ENCODE assay signal across 1 cellular context in genomic region chr5:135398855-135399837, GRCh38.
TF ChIP-seq lines count a peak whose summit lies in the region.

TSS of gene MACROH2A1 (minus strand) at chr5:135399231. CDS start at chr5:135389093, 10,138 bp downstream.

TF ChIP-seq in K562, 482 proteins besides CTCF, POLR2A, EP300 and RAD21 (continued from another document and continues in another):
- peak; percentile 58; the same call in 1 of the 2 replicates for TF ChIP-seq MGA (IDR thresholded peaks at IDR 0.05)
- TF ChIP-seq MXI1 (IDR thresholded peaks at IDR 0.05; ENCODE audit: low read depth, low read length) = no peak
- TF ChIP-seq WHSC1 (IDR thresholded peaks at IDR 0.05; ENCODE audit: low read length) = no peak
- TF ChIP-seq NFIX (CRISPR knock-in tag; IDR thresholded peaks at IDR 0.05; ENCODE audit: low read depth) = no peak
- TF ChIP-seq ZNF431 (CRISPR knock-in tag; IDR thresholded peaks at IDR 0.05) = no peak
- no peak for TF ChIP-seq MXD1 (CRISPR knock-in tag; IDR thresholded peaks at IDR 0.05; ENCODE audit: borderline replicate concordance, poor library complexity, severe bottlenecking)
- peak; percentile 92 for TF ChIP-seq TAF1 (IDR thresholded peaks at IDR 0.05; ENCODE audit: control insufficient read depth, extremely low read depth, insufficient read depth, low read length, severe bottlenecking)
- no peak for TF ChIP-seq ZNF316 (IDR thresholded peaks at IDR 0.05)
- no peak; the same call in 1 of the 2 replicates for TF ChIP-seq NFE2 (IDR thresholded peaks at IDR 0.05; ENCODE audit: low read depth)
- TF ChIP-seq ATF4 (CRISPR knock-in tag; IDR thresholded peaks at IDR 0.05) = no peak
- no peak for TF ChIP-seq SREBF2 (CRISPR knock-in tag; IDR thresholded peaks at IDR 0.05)
- TF ChIP-seq MYNN (IDR thresholded peaks at IDR 0.05) = no peak
- no peak for TF ChIP-seq MYNN (CRISPR knock-in tag; IDR thresholded peaks at IDR 0.05)
- no peak for TF ChIP-seq ID3 (CRISPR knock-in tag; IDR thresholded peaks at IDR 0.05)
- peak; percentile 79 for TF ChIP-seq ID3 (tag; IDR thresholded peaks at IDR 0.05)
- no peak for TF ChIP-seq ETS2 (tag; IDR thresholded peaks at IDR 0.05; ENCODE audit: borderline replicate concordance, poor library complexity, severe bottlenecking)
- no peak for TF ChIP-seq ZNF12 (CRISPR knock-in tag; IDR thresholded peaks at IDR 0.05)
- TF ChIP-seq FOXJ3 (CRISPR knock-in tag; IDR thresholded peaks at IDR 0.05) = no peak
- no peak for TF ChIP-seq PRDM10 (IDR thresholded peaks at IDR 0.05; ENCODE audit: partially characterized antibody)
- TF ChIP-seq E2F4 (CRISPR knock-in tag; IDR thresholded peaks at IDR 0.05; ENCODE audit: low read depth) = no peak
- peak; percentile 83 for TF ChIP-seq ZNF584 (CRISPR knock-in tag; IDR thresholded peaks at IDR 0.05; ENCODE audit: low read depth)
- no peak for TF ChIP-seq ZBTB43 (CRISPR knock-in tag; IDR thresholded peaks at IDR 0.05)
- TF ChIP-seq SOX6 (IDR thresholded peaks at IDR 0.05) = peak; percentile 65
- TF ChIP-seq RBM17 (IDR thresholded peaks at IDR 0.05; ENCODE audit: borderline replicate concordance, low read depth, low read length) = no peak
- no peak for TF ChIP-seq RNF2 (IDR thresholded peaks at IDR 0.05)
- peak; percentile 96 for TF ChIP-seq CXXC5 (CRISPR knock-in tag; IDR thresholded peaks at IDR 0.05)
- TF ChIP-seq ZNF263 (CRISPR knock-in tag; IDR thresholded peaks at IDR 0.05; ENCODE audit: borderline replicate concordance) = peak; percentile 54; the same call in 1 of the 2 replicates
- TF ChIP-seq SRSF1 (IDR thresholded peaks at IDR 0.05; ENCODE audit: low read depth, low read length) = no peak
- TF ChIP-seq MECOM (CRISPR knock-in tag; IDR thresholded peaks at IDR 0.05) = no peak
- no peak for TF ChIP-seq SIRT6 (IDR thresholded peaks at IDR 0.05; ENCODE audit: low read depth, low read length)
- peak; percentile 40 for TF ChIP-seq CHD1 (IDR thresholded peaks at IDR 0.05; ENCODE audit: low read length)
- no peak for TF ChIP-seq ZNF668 (CRISPR knock-in tag; IDR thresholded peaks at IDR 0.05)
- no peak for TF ChIP-seq ELK1 (CRISPR knock-in tag; IDR thresholded peaks at IDR 0.05)
- no peak for TF ChIP-seq ZNF184 (CRISPR knock-in tag; IDR thresholded peaks at IDR 0.05)
- peak; percentile 88 for TF ChIP-seq THAP12 (CRISPR knock-in tag; IDR thresholded peaks at IDR 0.05)
